ENCODE assay signal across 8 cellular contexts in the genomic region with DNA sequence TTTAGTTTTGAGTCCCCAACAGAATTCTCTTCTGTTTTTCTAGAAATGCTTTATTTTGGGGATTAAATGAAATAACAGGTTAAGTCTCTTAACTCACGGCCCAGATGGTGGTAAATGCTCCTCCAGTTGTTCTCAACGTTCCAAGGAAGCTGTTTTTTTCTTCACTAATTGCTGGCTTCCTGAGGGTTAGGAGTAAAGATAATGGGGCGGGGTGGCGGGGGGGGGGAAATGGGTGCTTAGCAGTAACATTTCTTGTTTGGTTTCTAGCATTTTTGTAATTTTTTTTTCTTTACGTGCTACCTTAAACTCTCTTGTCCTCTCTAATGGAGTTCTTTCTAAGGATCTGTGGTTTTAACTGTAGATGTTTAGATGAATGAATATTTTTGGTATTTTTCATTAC. TPM values are rescaled to one million over a fixed set of nuclear protein-coding genes. Genes with fewer than 3 reads are reported as not detected.
DNase-seq lines count a peak whose midpoint lies in the region; ATAC-seq and TF ChIP-seq lines count a peak whose summit lies in the region.

No MANE protein-coding gene starts in this region.

- no peak for ATAC-seq in CD4-positive, alpha-beta T cell (ENCODE audit: poor library complexity)
- no peak for ATAC-seq in natural killer cell treated with Interleukin-12 subunit alpha and Interleukin-12 subunit beta and Interleukin-15 and Interleukin-18, amount 100 ng/mL, for 72 hours
- ATAC-seq in HG03571 (IDR thresholded peaks at IDR 0.05; ENCODE audit: unreplicated experiment), result no peak
- no peak for ATAC-seq in HG03565 (IDR thresholded peaks at IDR 0.05; ENCODE audit: unreplicated experiment)

- peak overlapping the region; percentile 94 for H3K4me3 Mint-ChIP-seq in CD4-positive, alpha-beta T cell
- peak overlapping the region; percentile 93 for H3K4me3 Mint-ChIP-seq in natural killer cell treated with Interleukin-12 subunit alpha and Interleukin-12 subunit beta and Interleukin-15 and Interleukin-18, amount 100 ng/mL, for 72 hours

- H3K9me3 ChIP-seq in CD4-positive, alpha-beta T cell (ENCODE audit: control insufficient read depth, low read length), result no peaks in the 10 kb centered on the region

- POLR2A ChIA-PET in CD4-positive, alpha-beta T cell (lab: Charles Lee), result interaction anchor here (0.9 to 11.2 kb wide), 12 partner anchors 12 to 173 kb away, joined by 3 to 161 read pairs (median 4); partner anchors contain the start of gene KCTD20

- H3K27ac ChIP-seq in CD4-positive, alpha-beta T cell (ENCODE audit: low read depth, low read length), result peak overlapping the region; percentile 97

- CTCF ChIA-PET in CD4-positive, alpha-beta T cell (lab: Charles Lee), result interaction anchor here (0.7 to 3.3 kb wide), 6 partner anchors 12 to 173 kb away, joined by 3 to 16 read pairs (median 4); no protein-coding TSS in a partner anchor

- H3K27ac Mint-ChIP-seq in CD4-positive, alpha-beta T cell, result peak overlapping the region; percentile 97
- peak overlapping the region; percentile 97 to 98 for H3K27ac Mint-ChIP-seq in natural killer cell treated with Interleukin-12 subunit alpha and Interleukin-12 subunit beta and Interleukin-15 and Interleukin-18, amount 100 ng/mL, for 72 hours

- peaks cover 70% of the 10 kb centered on the region for H3K4me1 Mint-ChIP-seq in CD4-positive, alpha-beta T cell (ENCODE audit: low read depth)
- H3K4me1 Mint-ChIP-seq in natural killer cell treated with Interleukin-12 subunit alpha and Interleukin-12 subunit beta and Interleukin-15 and Interleukin-18, amount 100 ng/mL, for 72 hours (ENCODE audit: low read depth in 2 of 2), result peaks cover 54 to 68% of the 10 kb centered on the region in 2 donors

- peaks cover 5% of the 10 kb centered on the region for H3K27me3 Mint-ChIP-seq in CD4-positive, alpha-beta T cell
- no peaks in the 10 kb centered on the region for H3K27me3 Mint-ChIP-seq in natural killer cell treated with Interleukin-12 subunit alpha and Interleukin-12 subunit beta and Interleukin-15 and Interleukin-18, amount 100 ng/mL, for 72 hours

- H3K27me3 ChIP-seq in CD4-positive, alpha-beta T cell (ENCODE audit: control insufficient read depth, insufficient read depth, low read length), result no peaks in the 10 kb centered on the region

- H3K36me3 Mint-ChIP-seq in CD4-positive, alpha-beta T cell (ENCODE audit: low read depth), result peaks cover 75% of the 10 kb centered on the region
- peaks cover 62% of the 10 kb centered on the region for H3K36me3 Mint-ChIP-seq in natural killer cell treated with Interleukin-12 subunit alpha and Interleukin-12 subunit beta and Interleukin-15 and Interleukin-18, amount 100 ng/mL, for 72 hours

- intact Hi-C loops in CD4-positive, alpha-beta T cell (cut with DNase I, micrococcal nuclease), result no loop called here

- in situ Hi-C loops in G401 (cut with HindIII; ENCODE audit: low sequenced_read_pairs), result no loop called here

- TF ChIP-seq CTCF in CD4-positive, alpha-beta T cell (IDR thresholded peaks at IDR 0.05), result no peak

- no peaks in the 10 kb centered on the region for H3K9me3 Mint-ChIP-seq in CD4-positive, alpha-beta T cell
- H3K9me3 Mint-ChIP-seq in natural killer cell treated with Interleukin-12 subunit alpha and Interleukin-12 subunit beta and Interleukin-15 and Interleukin-18, amount 100 ng/mL, for 72 hours, result no peaks in the 10 kb centered on the region

- DNase-seq in CD4-positive, alpha-beta T cell, result no peak
- peak; percentile 75 for DNase-seq in NCI-H2227 (lab: John Stamatoyannopoulos, UW; ENCODE audit: unreplicated experiment)
- DNase-seq in dermis blood vessel endothelial cell, result peak; percentile 40
- DNase-seq in natural killer cell treated with Interleukin-12 subunit alpha and Interleukin-12 subunit beta and Interleukin-15 and Interleukin-18, amount 100 ng/mL, for 72 hours (ENCODE audit: low spot score), result no peak
- no peak for DNase-seq in G401 (ENCODE audit: low spot score)
- no peak for DNase-seq in iPS-NIHi7 (ENCODE audit: extremely low spot score)

RNA-seq across cellular contexts. Expression of gene SRSF3, which starts 2.2 kb away (rescaled TPM):
- 100 to 1,000 TPM; 550 to 556 TPM for total RNA-seq in CD4-positive, alpha-beta T cell
- 224 and 544 TPM in 2 replicates for total RNA-seq in dermis blood vessel endothelial cell
- 100 to 1,000 TPM; 455 to 498 TPM for total RNA-seq in natural killer cell treated with Interleukin-12 subunit alpha and Interleukin-12 subunit beta and Interleukin-15 and Interleukin-18, amount 100 ng/mL, for 72 hours
- 342 and 464 TPM in 2 replicates for total RNA-seq in G401 (2014; rRNA removed; shearing (Covaris generic))

RNA-seq across cellular contexts. Expression of gene STK38, which starts 49.1 kb away (rescaled TPM):
- 10 to 100 TPM; 47.0 to 48.4 TPM for total RNA-seq in CD4-positive, alpha-beta T cell
- 19.2 and 24.5 TPM in 2 replicates for total RNA-seq in dermis blood vessel endothelial cell
- 10 to 100 TPM; 26.4 to 32.5 TPM for total RNA-seq in natural killer cell treated with Interleukin-12 subunit alpha and Interleukin-12 subunit beta and Interleukin-15 and Interleukin-18, amount 100 ng/mL, for 72 hours
- total RNA-seq in G401 (2014; rRNA removed; shearing (Covaris generic)), result 11.8 and 19.6 TPM in 2 replicates

Comparison
In these comparisons a context has a peak if more than half of its experiments do, and no peak if none do; other contexts are left out.
1. DNase-seq: peak in NCI-H2227 (single experiment) and dermis blood vessel endothelial cell (single experiment); none in CD4-positive, alpha-beta T cell (0 of 10), natural killer cell treated with Interleukin-12 subunit alpha and Interleukin-12 subunit beta and Interleukin-15 and Interleukin-18, amount 100 ng/mL, for 72 hours (single experiment), G401 (single experiment) and iPS-NIHi7 (single experiment).